Comparison of ENCODE assay signal across 1 cellular context in genomic region chr9:100352727-100353505, GRCh38.
TF ChIP-seq lines count a peak whose summit lies in the region.

TEX10 (minus strand) TSS chr9:100352942; CDS start chr9:100349363, 3,579 bp downstream.

TF ChIP-seq in K562, 482 proteins besides CTCF, POLR2A, EP300 and RAD21 (continued from another document and continues in another):
- peak in 2 of 3 experiments; percentile 53 to 76; a peak in 3 of 6 replicates for TF ChIP-seq ZBTB11 (CRISPR knock-in tag; IDR thresholded peaks at IDR 0.05)
- no peak for TF ChIP-seq ZBTB12 (CRISPR knock-in tag; IDR thresholded peaks at IDR 0.05)
- 0 out of 2 replicates have a peak, but pooled peaks have one; percentile 32 for TF ChIP-seq RFX7 (CRISPR knock-in tag; IDR thresholded peaks at IDR 0.05)
- no peak for TF ChIP-seq DMBX1 (CRISPR knock-in tag; IDR thresholded peaks at IDR 0.05; ENCODE audit: borderline replicate concordance)
- no peak for TF ChIP-seq TAF7 (tag; IDR thresholded peaks at IDR 0.05)
- TF ChIP-seq SUPT5H (IDR thresholded peaks at IDR 0.05), result peak; percentile 78
- no peak for TF ChIP-seq ZNF695 (CRISPR knock-in tag; IDR thresholded peaks at IDR 0.05)
- TF ChIP-seq SMAD3 (CRISPR knock-in tag; conservative IDR thresholded peaks at IDR 0.05), result no peak
- TF ChIP-seq FOXA3 (CRISPR knock-in tag; conservative IDR thresholded peaks at IDR 0.05 in 1 of 2, IDR thresholded peaks at IDR 0.05 in 1 of 2), result no peak
- TF ChIP-seq DEAF1 (CRISPR knock-in tag; IDR thresholded peaks at IDR 0.05), result no peak
- no peak; the same call in 1 of the 2 replicates for TF ChIP-seq BCOR (IDR thresholded peaks at IDR 0.05)
- TF ChIP-seq SRF (CRISPR knock-in tag; IDR thresholded peaks at IDR 0.05), result peak in 1 of 2 experiments; percentile 75; a peak in 2 of 4 replicates
- TF ChIP-seq MEIS2 (IDR thresholded peaks at IDR 0.05; ENCODE audit: partially characterized antibody), result no peak
- TF ChIP-seq MGA (IDR thresholded peaks at IDR 0.05), result peak; percentile 94
- TF ChIP-seq EZH2 (IDR thresholded peaks at IDR 0.05; ENCODE audit: borderline replicate concordance, low read depth, low read length), result no peak
- TF ChIP-seq TCF7L2 (IDR thresholded peaks at IDR 0.05; ENCODE audit: low read depth, low read length), result no peak
- no peak for TF ChIP-seq SMAD2 (IDR thresholded peaks at IDR 0.05; ENCODE audit: low read depth, low read length)
- TF ChIP-seq SFPQ (IDR thresholded peaks at IDR 0.05; ENCODE audit: low read depth, low read length), result no peak
- 0 out of 2 replicates have a peak, but pooled peaks have one; percentile 22 for TF ChIP-seq ZNF224 (CRISPR knock-in tag; IDR thresholded peaks at IDR 0.05)
- peak; percentile 99 for TF ChIP-seq RBFOX2 (IDR thresholded peaks at IDR 0.05; ENCODE audit: low read depth, low read length)
- TF ChIP-seq CREB5 (CRISPR knock-in tag; IDR thresholded peaks at IDR 0.05), result no peak
- TF ChIP-seq MLX (CRISPR knock-in tag; conservative IDR thresholded peaks at IDR 0.05), result no peak
